8 cellular contexts compared by ENCODE assay signal in genomic region chr1:211382714-211383480, GRCh38. TPM values are rescaled to one million over a fixed set of nuclear protein-coding genes. Genes with fewer than 3 reads are reported as not detected.
DNase-seq lines count a peak whose midpoint lies in the region; ATAC-seq and TF ChIP-seq lines count a peak whose summit lies in the region.

No MANE protein-coding gene starts in this region.

- no peaks in the 10 kb centered on the region for H3K27me3 Mint-ChIP-seq in activated naive CD8-positive, alpha-beta T cell
- H3K27me3 Mint-ChIP-seq in glutamatergic neuron (ENCODE audit: unreplicated experiment): peaks cover 7% of the 10 kb centered on the region

- peak overlapping the region; percentile 75 for H3K4me3 ChIP-seq in GM06990 (replicated peaks; ENCODE audit: low read depth, low read length)
- peak overlapping the region; percentile 85 for H3K4me3 ChIP-seq in HEK293 (ENCODE audit: low read depth, low read length)

- no peaks in the 10 kb centered on the region for H3K27me3 ChIP-seq in GM06990 (replicated peaks; ENCODE audit: control insufficient read depth, insufficient read depth, low read length)

- peak overlapping the region; percentile 73 for H3K27ac ChIP-seq in HEK293 (ENCODE audit: extremely low read depth, low read depth, low read length)
- H3K27ac ChIP-seq in temporal lobe (ENCODE audit: low read depth, low read length): peak overlapping the region; percentile 71

- H3K27ac Mint-ChIP-seq in activated naive CD8-positive, alpha-beta T cell: peak overlapping the region; percentile 92
- peak overlapping the region; percentile 99 for H3K27ac Mint-ChIP-seq in glutamatergic neuron (ENCODE audit: unreplicated experiment)

- CTCF ChIA-PET in HEK293 (lab: Yijun Ruan, JAX): interaction anchor here (0.5 to 1.3 kb wide), 6 partner anchors 9 to 932 kb away, joined by 3 to 5 read pairs (median 3); no protein-coding TSS in a partner anchor

- H3K36me3 Mint-ChIP-seq in activated naive CD8-positive, alpha-beta T cell: no peaks in the 10 kb centered on the region
- H3K36me3 Mint-ChIP-seq in glutamatergic neuron (ENCODE audit: unreplicated experiment): no peaks in the 10 kb centered on the region

- no peaks in the 10 kb centered on the region for H3K4me1 ChIP-seq in HEK293 (ENCODE audit: control insufficient read depth, insufficient read depth, low read length)

- H3K36me3 ChIP-seq in GM06990 (ENCODE audit: control insufficient read depth, insufficient read depth, low read length) (no peaks in the 10 kb centered on the region), HEK293 (ENCODE audit: control insufficient read depth in 2 of 2, insufficient read depth in 1 of 2, low read length in 2 of 2) (no peaks in the 10 kb centered on the region)

- TF ChIP-seq CTCF in GM06990 (IDR thresholded peaks at IDR 0.05; ENCODE audit: insufficient read depth, low read length, poor library complexity, severe bottlenecking) (no peak), HEK293 (tag by site-specific recombination; IDR thresholded peaks at IDR 0.05) (no peak), glutamatergic neuron (IDR thresholded peaks at IDR 0.05; ENCODE audit: partially characterized antibody, unreplicated experiment) (no peak), omental fat pad (IDR thresholded peaks at IDR 0.05) (no peak)

- peaks cover 45% of the 10 kb centered on the region for H3K4me1 Mint-ChIP-seq in activated naive CD8-positive, alpha-beta T cell (ENCODE audit: low read depth)
- peaks cover 5% of the 10 kb centered on the region for H3K4me1 Mint-ChIP-seq in glutamatergic neuron (ENCODE audit: low read depth, unreplicated experiment)

- H3K9me3 ChIP-seq in HEK293 (ENCODE audit: control insufficient read depth, insufficient read depth, low read depth, low read length): no peaks in the 10 kb centered on the region

- no peaks in the 10 kb centered on the region for H3K9me3 Mint-ChIP-seq in activated naive CD8-positive, alpha-beta T cell (ENCODE audit: low read depth)
- H3K9me3 Mint-ChIP-seq in glutamatergic neuron (ENCODE audit: unreplicated experiment): peaks cover 3% of the 10 kb centered on the region

- H3K4me3 Mint-ChIP-seq in activated naive CD8-positive, alpha-beta T cell: peak overlapping the region; percentile 90
- peak overlapping the region; percentile 91 for H3K4me3 Mint-ChIP-seq in glutamatergic neuron (ENCODE audit: unreplicated experiment)

- DNase-seq in GM06990 (ENCODE audit: extremely low read depth, insufficient read length): peak; percentile 96
- peak; percentile 88 for DNase-seq in MV-4-11 (lab: John Stamatoyannopoulos, UW)
- peak; percentile 95 for DNase-seq in SKM-1 (lab: John Stamatoyannopoulos, UW; ENCODE audit: unreplicated experiment)
- DNase-seq in glutamatergic neuron: peak; percentile 91
- DNase-seq in omental fat pad (ENCODE audit: low spot score): peak; percentile 73

- ATAC-seq in omental fat pad (ENCODE audit: low FRiP score): peak; percentile 94

- POLR2A ChIA-PET in HEK293 (lab: Yijun Ruan, JAX): interaction anchor here (0.6 to 1.2 kb wide), 4 partner anchors 46 to 97 kb away, joined by 3 to 6 read pairs (median 3); no protein-coding TSS in a partner anchor

TF ChIP-seq in HEK293, 187 proteins besides CTCF, POLR2A, EP300 and RAD21 (continues in another document):
- TF ChIP-seq PRDM2 (tag by site-specific recombination; IDR thresholded peaks at IDR 0.05; ENCODE audit: borderline replicate concordance) (no peak), PRDM10 (tag by site-specific recombination; IDR thresholded peaks at IDR 0.05) (peak; percentile 26; the same call in 1 of the 2 replicates), ZNF174 (tag by site-specific recombination; IDR thresholded peaks at IDR 0.05) (no peak), ZNF624 (tag by site-specific recombination; IDR thresholded peaks at IDR 0.05) (no peak), ZNF692 (tag by site-specific recombination; IDR thresholded peaks at IDR 0.05) (peak; percentile 61), ZNF48 (tag by site-specific recombination; IDR thresholded peaks at IDR 0.05) (no peak), ZNF501 (tag by site-specific recombination; IDR thresholded peaks at IDR 0.05) (peak; percentile 86), SP3 (tag by site-specific recombination; IDR thresholded peaks at IDR 0.05) (peak; percentile 42; the same call in 1 of the 2 replicates)

RNA-seq across cellular contexts. Expression of gene TRAF5, which starts 56.3 kb away (rescaled TPM):
- total RNA-seq in glutamatergic neuron (ENCODE audit: unreplicated experiment) (9.7 TPM), omental fat pad (10 to 100 TPM; 14.8 to 24.5 (median 18.7) TPM), temporal lobe (13.3 TPM)

Comparison
In these comparisons a context has a peak if more than half of its experiments do, and no peak if none do; other contexts are left out.
1. Peak in every context shown above with its lines: DNase-seq, ATAC-seq, H3K4me3 ChIP-seq and H3K27ac ChIP-seq.